ENCODE assay signal across 18 cellular contexts in genomic region chr11:74182635-74183034, GRCh38.
"Had no signal": no experiment of that assay in that cellular context is flagged by ENCODE, and none has a peak within 500 bp of the region (broad histone marks: within the 10 kb centered on the region; RNA-seq: fewer than 3 reads in every experiment).

No MANE protein-coding gene starts in this region.

- ATAC-seq: activated CD8-positive, alpha-beta T cell treated with anti-CD3 and anti-CD28 coated beads for 36 hours; effector memory CD8-positive, alpha-beta T cell; natural killer cell; psoas muscle; stimulated activated naive CD8-positive, alpha-beta T cell treated with anti-CD3 and anti-CD28 coated beads, Interleukin-15, Interleukin-2, amounts not matched to agents 100 U/mL and 50 U/mL, for 24 hours; T-cell had no signal

- H3K4me1 ChIP-seq: upper lobe of left lung had no signal

- H3K27me3 ChIP-seq: sigmoid colon, suprapubic skin, upper lobe of left lung had no signal

- H3K27ac ChIP-seq: psoas muscle, sigmoid colon, suprapubic skin, upper lobe of left lung, VCaP had no signal

- DNase-seq: activated CD4-positive, alpha-beta T cell treated with anti-CD3 and anti-CD28 coated beads for 4 hours; activated CD8-positive, alpha-beta memory T cell treated with anti-CD3 and anti-CD28 coated beads, Interleukin-2, amount 50 U/mL, for 48 hours; activated CD8-positive, alpha-beta T cell treated with anti-CD3 and anti-CD28 coated beads for 36 hours; activated naive CD4-positive, alpha-beta T cell treated with anti-CD3 and anti-CD28 coated beads for 36 hours; effector memory CD8-positive, alpha-beta T cell; immature natural killer cell; natural killer cell; nucleus accumbens; psoas muscle; sigmoid colon; stimulated activated CD4-positive, alpha-beta T cell treated with anti-CD3 and anti-CD28 coated beads, Interleukin-2, amount 100 ng/mL, for 48 hours; stimulated activated CD8-positive, alpha-beta memory T cell treated with anti-CD3 and anti-CD28 coated beads, Interleukin-4, amount 100 ng/mL, for 48 hours; stimulated activated naive CD8-positive, alpha-beta T cell treated with anti-CD3 and anti-CD28 coated beads, Interleukin-15, Interleukin-2, amounts not matched to agents 100 U/mL and 50 U/mL, for 24 hours; T-cell; T1000; upper lobe of left lung had no signal

- H3K36me3 ChIP-seq: suprapubic skin, upper lobe of left lung had no signal

- H3K9me3 ChIP-seq: psoas muscle, sigmoid colon, suprapubic skin, upper lobe of left lung had no signal

- H3K4me3 ChIP-seq: psoas muscle, sigmoid colon, suprapubic skin, upper lobe of left lung had no signal
